ENCODE assay signal across 1 cellular context in the genomic region with DNA sequence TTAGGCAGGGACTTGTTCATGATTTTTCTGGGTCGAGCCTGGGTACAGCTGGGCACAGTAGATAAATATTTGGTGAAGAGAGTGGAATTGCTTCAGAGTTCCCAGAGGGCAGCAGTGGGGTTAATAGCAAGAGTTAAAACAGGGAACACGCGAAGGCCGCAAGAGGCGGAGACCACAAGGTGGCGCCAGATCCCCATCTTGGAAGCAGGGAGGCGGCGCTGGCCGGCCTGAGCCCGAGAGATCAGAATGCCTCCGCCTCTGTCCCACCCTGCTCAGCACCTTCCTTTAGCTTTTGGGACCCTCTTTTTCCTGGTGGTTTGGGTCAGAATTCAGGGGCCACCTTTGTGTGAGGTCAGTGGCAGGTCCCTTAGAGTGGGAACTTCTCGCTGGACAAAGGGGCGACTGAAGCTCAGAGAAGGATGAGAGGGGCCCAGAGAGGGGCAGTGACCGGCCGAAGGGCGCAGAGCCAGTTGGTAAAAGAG.
TF ChIP-seq lines count a peak whose summit lies in the region.

No MANE protein-coding gene starts in this region.

TF ChIP-seq in GM12878, 131 proteins besides CTCF, POLR2A, EP300 and RAD21 (continued from another document):
- TF ChIP-seq, protein P1, sequence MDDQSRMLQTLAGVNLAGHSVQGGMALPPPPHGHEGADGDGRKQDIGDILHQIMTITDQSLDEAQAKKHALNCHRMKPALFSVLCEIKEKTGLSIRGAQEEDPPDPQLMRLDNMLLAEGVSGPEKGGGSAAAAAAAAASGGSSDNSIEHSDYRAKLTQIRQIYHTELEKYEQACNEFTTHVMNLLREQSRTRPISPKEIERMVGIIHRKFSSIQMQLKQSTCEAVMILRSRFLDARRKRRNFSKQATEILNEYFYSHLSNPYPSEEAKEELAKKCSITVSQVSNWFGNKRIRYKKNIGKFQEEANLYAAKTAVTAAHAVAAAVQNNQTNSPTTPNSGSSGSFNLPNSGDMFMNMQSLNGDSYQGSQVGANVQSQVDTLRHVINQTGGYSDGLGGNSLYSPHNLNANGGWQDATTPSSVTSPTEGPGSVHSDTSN (IDR thresholded peaks at IDR 0.05; ENCODE audit: insufficient replicate concordance, low read depth, low read length), result no peak
- TF ChIP-seq TBL1XR1 (IDR thresholded peaks at IDR 0.05; ENCODE audit: low read depth, low read length) (0 out of 2 replicates have a peak, but pooled peaks have one; percentile 19), ZBED1 (IDR thresholded peaks at IDR 0.05; ENCODE audit: borderline replicate concordance) (no peak), RUNX3 (IDR thresholded peaks at IDR 0.05; ENCODE audit: low read length) (peak; percentile 46), TCF12 (IDR thresholded peaks at IDR 0.05; ENCODE audit: low read depth, low read length) (no peak), POLR2AphosphoS2 (IDR thresholded peaks at IDR 0.05; ENCODE audit: low read depth, low read length) (no peak), ZNF384 (IDR thresholded peaks at IDR 0.05; ENCODE audit: borderline replicate concordance, low read depth, low read length) (no peak)
- TF ChIP-seq, protein P2, sequence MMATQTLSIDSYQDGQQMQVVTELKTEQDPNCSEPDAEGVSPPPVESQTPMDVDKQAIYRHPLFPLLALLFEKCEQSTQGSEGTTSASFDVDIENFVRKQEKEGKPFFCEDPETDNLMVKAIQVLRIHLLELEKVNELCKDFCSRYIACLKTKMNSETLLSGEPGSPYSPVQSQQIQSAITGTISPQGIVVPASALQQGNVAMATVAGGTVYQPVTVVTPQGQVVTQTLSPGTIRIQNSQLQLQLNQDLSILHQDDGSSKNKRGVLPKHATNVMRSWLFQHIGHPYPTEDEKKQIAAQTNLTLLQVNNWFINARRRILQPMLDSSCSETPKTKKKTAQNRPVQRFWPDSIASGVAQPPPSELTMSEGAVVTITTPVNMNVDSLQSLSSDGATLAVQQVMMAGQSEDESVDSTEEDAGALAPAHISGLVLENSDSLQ (IDR thresholded peaks at IDR 0.05), result no peak
